In genomic region chr12:88413561-88414095, GRCh38 we compare ENCODE assay signal across 2 cellular contexts.
TF ChIP-seq lines count a peak whose summit lies in the region.

No MANE protein-coding gene starts in this region.

TF ChIP-seq in HepG2, 621 proteins besides CTCF, POLR2A, EP300 and RAD21:
- TF ChIP-seq ZNF142 (CRISPR knock-in tag; IDR thresholded peaks at IDR 0.05), result no peak
- TF ChIP-seq ZNF44 (CRISPR knock-in tag; IDR thresholded peaks at IDR 0.05), result no peak
- no peak for TF ChIP-seq BATF2 (CRISPR knock-in tag; IDR thresholded peaks at IDR 0.05)
- TF ChIP-seq PCBP1 (IDR thresholded peaks at IDR 0.05; ENCODE audit: borderline replicate concordance, low read depth, low read length), result no peak
- no peak for TF ChIP-seq ZMYM4 (CRISPR knock-in tag; IDR thresholded peaks at IDR 0.05)
- TF ChIP-seq KDM3A (CRISPR knock-in tag; IDR thresholded peaks at IDR 0.05; ENCODE audit: low read depth), result no peak
- TF ChIP-seq ZNF468 (CRISPR knock-in tag; IDR thresholded peaks at IDR 0.05), result no peak
- no peak for TF ChIP-seq ZNF235 (CRISPR knock-in tag; IDR thresholded peaks at IDR 0.05; ENCODE audit: borderline replicate concordance)
- no peak for TF ChIP-seq YY1 (IDR thresholded peaks at IDR 0.05; ENCODE audit: insufficient read depth, insufficient replicate concordance, low read depth, low read length)
- TF ChIP-seq ZNF569 (CRISPR knock-in tag; IDR thresholded peaks at IDR 0.05; ENCODE audit: borderline replicate concordance), result no peak
- TF ChIP-seq RARA (CRISPR knock-in tag; IDR thresholded peaks at IDR 0.05), result no peak
- no peak for TF ChIP-seq ZNF678 (CRISPR knock-in tag; IDR thresholded peaks at IDR 0.05)
- TF ChIP-seq CENPX (CRISPR knock-in tag; IDR thresholded peaks at IDR 0.05), result no peak
- TF ChIP-seq MYNN (CRISPR knock-in tag; IDR thresholded peaks at IDR 0.05; ENCODE audit: low read depth), result no peak
- no peak for TF ChIP-seq ZNF350 (CRISPR knock-in tag; IDR thresholded peaks at IDR 0.05; ENCODE audit: borderline replicate concordance, low read depth)
- no peak for TF ChIP-seq MXD3 (CRISPR knock-in tag; IDR thresholded peaks at IDR 0.05)
- no peak for TF ChIP-seq RNF2 (conservative IDR thresholded peaks at IDR 0.05; ENCODE audit: low read depth)

TF ChIP-seq in WTC11, 78 proteins besides CTCF, POLR2A, EP300 and RAD21 (continued from another document):
- no peak for TF ChIP-seq NFE2L1 (CRISPR knock-in tag; IDR thresholded peaks at IDR 0.05)
- TF ChIP-seq ZNF425 (CRISPR knock-in tag; conservative IDR thresholded peaks at IDR 0.05), result no peak
- no peak for TF ChIP-seq JUN (CRISPR knock-in tag; IDR thresholded peaks at IDR 0.05)
- no peak for TF ChIP-seq TEAD1 (CRISPR knock-in tag; IDR thresholded peaks at IDR 0.05)
- no peak for TF ChIP-seq AFF4 (CRISPR knock-in tag; IDR thresholded peaks at IDR 0.05; ENCODE audit: borderline replicate concordance)
- TF ChIP-seq ESRRA (CRISPR knock-in tag; IDR thresholded peaks at IDR 0.05; ENCODE audit: borderline replicate concordance), result no peak
